8 cellular contexts compared by ENCODE assay signal in genomic region chr9:127968717-127969383, GRCh38. TPM values are rescaled to one million over a fixed set of nuclear protein-coding genes. Genes with fewer than 3 reads are reported as not detected.
DNase-seq lines count a peak whose midpoint lies in the region; ATAC-seq and TF ChIP-seq lines count a peak whose summit lies in the region.

No MANE protein-coding gene starts in this region.

- TF ChIP-seq CTCF in CD8-positive, alpha-beta T cell (IDR thresholded peaks at IDR 0.05) = no peak

- no peaks in the 10 kb centered on the region for H3K27me3 ChIP-seq in CD8-positive, alpha-beta T cell (ENCODE audit: insufficient read depth, low read length)

- intact Hi-C loops in CD8-positive, alpha-beta T cell (cut with DNase I, micrococcal nuclease) = no loop called here

- POLR2A ChIA-PET in CD8-positive, alpha-beta T cell (lab: Charles Lee) = interaction anchor here (17.9 to 21.4 kb wide), 2 partner anchors 11 to 59 kb away, joined by 220 to 467 read pairs; no protein-coding TSS in a partner anchor

- CTCF ChIA-PET in CD8-positive, alpha-beta T cell (lab: Charles Lee) = interaction anchor here (2.2 to 34.6 kb wide), 2 partner anchors 21 to 66 kb away, joined by 13 to 573 read pairs; partner anchors contain the start of gene DPM2

- no peaks in the 10 kb centered on the region for H3K9me3 Mint-ChIP-seq in CD8-positive, alpha-beta T cell

- peaks cover 98% of the 10 kb centered on the region for H3K4me1 ChIP-seq in CD8-positive, alpha-beta T cell (ENCODE audit: insufficient read depth, low read length)
- peaks cover 76% of the 10 kb centered on the region for H3K4me1 ChIP-seq in mesodermal cell (ENCODE audit: control insufficient read depth, insufficient read depth, low read length, poor library complexity, severe bottlenecking)
- H3K4me1 ChIP-seq in urinary bladder (ENCODE audit: insufficient read depth) = no peaks in the 10 kb centered on the region

- no peak for ATAC-seq in CD8-positive, alpha-beta T cell
- ATAC-seq in GM19463 (IDR thresholded peaks at IDR 0.05; ENCODE audit: unreplicated experiment) = no peak

- H3K27ac ChIP-seq in CD8-positive, alpha-beta T cell (ENCODE audit: low read depth, low read length) = peak overlapping the region; percentile 76
- H3K27ac ChIP-seq in mesodermal cell (ENCODE audit: low read depth, low read length, severe bottlenecking) = peak overlapping the region; percentile 47
- H3K27ac ChIP-seq in urinary bladder (ENCODE audit: low read depth) = peak overlapping the region; percentile 81

- H3K4me3 ChIP-seq in CD8-positive, alpha-beta T cell (ENCODE audit: low read depth, low read length) = peak overlapping the region; percentile 73
- no peak overlapping the region for H3K4me3 ChIP-seq in mesodermal cell (ENCODE audit: extremely low read depth, insufficient read depth, low read length, poor library complexity, severe bottlenecking)
- no peak overlapping the region for H3K4me3 ChIP-seq in urinary bladder (ENCODE audit: low read depth, low read length)

- peaks cover 95% of the 10 kb centered on the region for H3K4me1 Mint-ChIP-seq in CD8-positive, alpha-beta T cell (ENCODE audit: low read depth)

- peaks cover 4% of the 10 kb centered on the region for H3K36me3 ChIP-seq in CD8-positive, alpha-beta T cell (ENCODE audit: insufficient read depth, low read length)
- H3K36me3 ChIP-seq in mesodermal cell (ENCODE audit: control insufficient read depth, insufficient read depth, low read length) (no peaks in the 10 kb centered on the region), urinary bladder (ENCODE audit: insufficient read depth) (no peaks in the 10 kb centered on the region)

- peak overlapping the region; percentile 99 for H3K27ac Mint-ChIP-seq in CD8-positive, alpha-beta T cell

- DNase-seq in CD8-positive, alpha-beta T cell = peak in 1 of 7 experiments; percentile 11
- peak; percentile 63 to 84 for DNase-seq in NCI-H2081 (lab: John Stamatoyannopoulos, UW)
- peak; percentile 92 for DNase-seq in cerebellar cortex (ENCODE audit: low spot score)
- no peak for DNase-seq in NCI-H1417 (lab: John Stamatoyannopoulos, UW)
- DNase-seq in Kasumi-1 (lab: John Stamatoyannopoulos, UW) = no peak

- H3K4me3 Mint-ChIP-seq in CD8-positive, alpha-beta T cell = peak overlapping the region; percentile 88

- no peaks in the 10 kb centered on the region for H3K9me3 ChIP-seq in CD8-positive, alpha-beta T cell (ENCODE audit: low read length)
- no peaks in the 10 kb centered on the region for H3K9me3 ChIP-seq in mesodermal cell (ENCODE audit: control insufficient read depth, low read length)

- H3K27me3 Mint-ChIP-seq in CD8-positive, alpha-beta T cell (ENCODE audit: low read depth) = no peaks in the 10 kb centered on the region

- WGBS in mesodermal cell (ENCODE audit: insufficient coverage in 2 of 2), 2 experiments = 83 to 96% methylated on average over 4 to 9 of the region's 10 CpGs
- 35% methylated on average over 10 of the region's 10 CpGs for WGBS in urinary bladder

- H3K36me3 Mint-ChIP-seq in CD8-positive, alpha-beta T cell = peaks cover 48% of the 10 kb centered on the region

RNA-seq across cellular contexts. Expression of gene EEIG1, which starts 11.9 kb away (rescaled TPM):
- total RNA-seq in CD8-positive, alpha-beta T cell = 100 to 1,000 TPM; 359 to 378 TPM
- polyA plus RNA-seq in mesodermal cell (2013, experiment 1 of 2) = 17.7 TPM
- 15.3 TPM for polyA plus RNA-seq in mesodermal cell (2013, experiment 2 of 2)
- total RNA-seq in urinary bladder = 30.4 TPM
- 67.1 TPM for polyA plus RNA-seq in urinary bladder

RNA-seq across cellular contexts. Expression of gene DPM2, which starts 31.2 kb away (rescaled TPM):
- total RNA-seq in CD8-positive, alpha-beta T cell = 10 to 100 TPM; 40.2 to 42.7 TPM
- polyA plus RNA-seq in mesodermal cell (2013, experiment 1 of 2) = 36.4 TPM
- 27.3 TPM for polyA plus RNA-seq in mesodermal cell (2013, experiment 2 of 2)
- total RNA-seq in urinary bladder = 7.5 TPM
- polyA plus RNA-seq in urinary bladder = 32.1 TPM

RNA-seq across cellular contexts. Expression of gene PIP5KL1, which starts 38.3 kb away (rescaled TPM):
- 1 to 10 TPM; 5.1 to 7.4 TPM for total RNA-seq in CD8-positive, alpha-beta T cell
- 1.7 TPM for polyA plus RNA-seq in mesodermal cell (2013, experiment 1 of 2)
- 1.8 TPM for polyA plus RNA-seq in mesodermal cell (2013, experiment 2 of 2)
- 0.48 TPM for total RNA-seq in urinary bladder
- 1.4 TPM for polyA plus RNA-seq in urinary bladder

RNA-seq across cellular contexts. Expression of gene ST6GALNAC4, which starts 52.0 kb away (rescaled TPM):
- total RNA-seq in CD8-positive, alpha-beta T cell = 10 to 100 TPM; 40.0 to 47.6 TPM
- 23.1 TPM for polyA plus RNA-seq in mesodermal cell (2013, experiment 1 of 2)
- polyA plus RNA-seq in mesodermal cell (2013, experiment 2 of 2) = 21.1 TPM
- total RNA-seq in urinary bladder = 6.8 TPM
- polyA plus RNA-seq in urinary bladder = 35.1 TPM

Comparison
In these comparisons a context has a peak if more than half of its experiments do, and no peak if none do; other contexts are left out.
1. DNase-seq: peak in NCI-H2081 (2 of 2) and cerebellar cortex (single experiment); none in NCI-H1417 (0 of 3) and Kasumi-1 (0 of 2).
2. RNA of gene EEIG1, which starts 11.9 kb away (total RNA-seq): 359 to 378 TPM in CD8-positive, alpha-beta T cell; 30.4 TPM in urinary bladder (single experiment); every median in the first group is over 10 times any median in the second.
3. Peak in every context shown above with its lines, with median percentiles within 50 percentile points of each other: H3K27ac ChIP-seq.